In genomic region chrX:64265265-64265664, GRCh38 we compare ENCODE assay signal across 26 cellular contexts. TPM values are rescaled to one million over a fixed set of nuclear protein-coding genes. Genes with fewer than 3 reads are reported as not detected.
"Had no signal": no experiment of that assay in that cellular context is flagged by ENCODE, and none has a peak within 500 bp of the region (broad histone marks: within the 10 kb centered on the region; RNA-seq: fewer than 3 reads in every experiment).

No MANE protein-coding gene starts in this region.

- FAIRE-seq: endometrium, frontal cortex had no signal

- DNase-seq: cortex of kidney; dorsolateral prefrontal cortex; effector CD8-positive, alpha-beta T cell; heart left ventricle; hippocampal formation; islet precursor cell; naive thymus-derived CD4-positive, alpha-beta T cell; nephron progenitor cell; small intestine; stimulated activated CD4-positive, alpha-beta T cell treated with anti-CD3 and anti-CD28 coated beads, Interleukin-12 subunit alpha, Interleukin-12 subunit beta, amount 100 ng/mL, for 4 hours; stimulated activated naive CD4-positive, alpha-beta T cell; stomach; substantia nigra; transverse colon had no signal

- H3K4me1 ChIP-seq: heart left ventricle, stomach, transverse colon had no signal

- H3K27ac ChIP-seq: dorsolateral prefrontal cortex, heart left ventricle, stomach, thoracic aorta, transverse colon had no signal

- H3K27me3 ChIP-seq: heart left ventricle, stomach, transverse colon had no signal

- H3K4me3 Mint-ChIP-seq: naive thymus-derived CD4-positive, alpha-beta T cell; nephron progenitor cell had no signal

- H3K4me1 Mint-ChIP-seq: naive thymus-derived CD4-positive, alpha-beta T cell; nephron progenitor cell had no signal

- H3K27ac Mint-ChIP-seq: naive thymus-derived CD4-positive, alpha-beta T cell; nephron progenitor cell had no signal

- H3K27me3 Mint-ChIP-seq: naive thymus-derived CD4-positive, alpha-beta T cell had no signal

- H3K9me3 ChIP-seq: heart left ventricle, stomach, thoracic aorta, transverse colon had no signal

- H3K36me3 ChIP-seq: heart left ventricle, thoracic aorta, transverse colon had no signal

- H3K4me3 ChIP-seq: dorsolateral prefrontal cortex, heart left ventricle, stomach, thoracic aorta, transverse colon had no signal

RNA-seq across cellular contexts. Expression of gene ASB12, which starts 34.9 kb away (rescaled TPM):
- total RNA-seq: esophagus mucosa; fibroblast of lung; glomerular endothelial cell; liver; lung microvascular endothelial cell; mesenteric fat pad; naive thymus-derived CD4-positive, alpha-beta T cell; osteoblast; pulmonary artery endothelial cell; sciatic nerve; stomach; thoracic aorta had no signal
- polyA plus RNA-seq: fibroblast of lung had no signal
